1 cellular context compared by ENCODE assay signal in genomic region chr3:119322523-119323400, GRCh38.
TF ChIP-seq lines count a peak whose summit lies in the region.

No MANE protein-coding gene starts in this region.

TF ChIP-seq in HepG2, 621 proteins besides CTCF, POLR2A, EP300 and RAD21 (continued from another document and continues in another):
- peak; percentile 100 for TF ChIP-seq ZNF142 (CRISPR knock-in tag; IDR thresholded peaks at IDR 0.05)
- peak; percentile 71 for TF ChIP-seq XRCC5 (optimal IDR thresholded peaks at IDR 0.05; ENCODE audit: low read length)
- no peak for TF ChIP-seq TRIM24 (CRISPR knock-in tag; IDR thresholded peaks at IDR 0.05)
- 0 out of 2 replicates have a peak, but pooled peaks have one; percentile 40 for TF ChIP-seq ARID2 (CRISPR knock-in tag; IDR thresholded peaks at IDR 0.05; ENCODE audit: borderline replicate concordance)
- no peak for TF ChIP-seq SP1 (IDR thresholded peaks at IDR 0.05)
- TF ChIP-seq SP1 (CRISPR knock-in tag; IDR thresholded peaks at IDR 0.05) = no peak
- TF ChIP-seq FOSL1 (CRISPR knock-in tag; IDR thresholded peaks at IDR 0.05; ENCODE audit: borderline replicate concordance) = peak; percentile 51; the same call in 1 of the 2 replicates
- TF ChIP-seq SP5 (CRISPR knock-in tag; IDR thresholded peaks at IDR 0.05; ENCODE audit: borderline replicate concordance, low read depth) = peak; percentile 84
- TF ChIP-seq POGZ (CRISPR knock-in tag; IDR thresholded peaks at IDR 0.05) = 0 out of 2 replicates have a peak, but pooled peaks have one; percentile 7
- 0 out of 2 replicates have a peak, but pooled peaks have one; percentile 43 for TF ChIP-seq ZBED4 (CRISPR knock-in tag; IDR thresholded peaks at IDR 0.05; ENCODE audit: borderline replicate concordance)
- TF ChIP-seq RBM39 (IDR thresholded peaks at IDR 0.05; ENCODE audit: low read depth, low read length, poor library complexity, severe bottlenecking) = peak; percentile 96
- TF ChIP-seq ZNF143 (CRISPR knock-in tag; IDR thresholded peaks at IDR 0.05) = no peak
- peak; percentile 27; the same call in 1 of the 2 replicates for TF ChIP-seq PITX1 (CRISPR knock-in tag; IDR thresholded peaks at IDR 0.05)
- no peak for TF ChIP-seq RELA (CRISPR knock-in tag; IDR thresholded peaks at IDR 0.05)
- TF ChIP-seq ZBTB7A (CRISPR knock-in tag; IDR thresholded peaks at IDR 0.05) = no peak
- no peak; the same call in 1 of the 2 replicates for TF ChIP-seq MYC (CRISPR knock-in tag; IDR thresholded peaks at IDR 0.05; ENCODE audit: borderline replicate concordance)
- no peak for TF ChIP-seq ZNF33B (CRISPR knock-in tag; IDR thresholded peaks at IDR 0.05)
- 0 out of 2 replicates have a peak, but pooled peaks have one; percentile 17 for TF ChIP-seq ZBTB14 (CRISPR knock-in tag; IDR thresholded peaks at IDR 0.05)
- TF ChIP-seq GLI4 (CRISPR knock-in tag; IDR thresholded peaks at IDR 0.05; ENCODE audit: borderline replicate concordance) = no peak
- TF ChIP-seq ZNF503 (CRISPR knock-in tag; IDR thresholded peaks at IDR 0.05) = 0 out of 2 replicates have a peak, but pooled peaks have one; percentile 20
- 0 out of 2 replicates have a peak, but pooled peaks have one; percentile 56 for TF ChIP-seq ZNF558 (CRISPR knock-in tag; IDR thresholded peaks at IDR 0.05; ENCODE audit: borderline replicate concordance)
- TF ChIP-seq CREM (IDR thresholded peaks at IDR 0.05) = no peak
- TF ChIP-seq CREM (CRISPR knock-in tag; IDR thresholded peaks at IDR 0.05) = no peak
- TF ChIP-seq JUND (CRISPR knock-in tag; IDR thresholded peaks at IDR 0.05) = no peak
- 0 out of 2 replicates have a peak, but pooled peaks have one; percentile 30 for TF ChIP-seq RNF2 (conservative IDR thresholded peaks at IDR 0.05; ENCODE audit: low read depth)
- TF ChIP-seq NCOR1 (IDR thresholded peaks at IDR 0.05; ENCODE audit: borderline replicate concordance, low read length) = no peak
- TF ChIP-seq PRPF4 (IDR thresholded peaks at IDR 0.05; ENCODE audit: low read depth, low read length, poor library complexity, severe bottlenecking) = no peak
- 0 out of 2 replicates have a peak, but pooled peaks have one; percentile 39 for TF ChIP-seq GMEB1 (CRISPR knock-in tag; IDR thresholded peaks at IDR 0.05; ENCODE audit: borderline replicate concordance)
- 0 out of 2 replicates have a peak, but pooled peaks have one; percentile 50 for TF ChIP-seq ZNF124 (CRISPR knock-in tag; IDR thresholded peaks at IDR 0.05)
- TF ChIP-seq ZBTB40 (IDR thresholded peaks at IDR 0.05) = no peak
- TF ChIP-seq ZBTB40 (CRISPR knock-in tag; IDR thresholded peaks at IDR 0.05) = peak; percentile 34; the same call in 1 of the 2 replicates
- no peak for TF ChIP-seq ZNF383 (CRISPR knock-in tag; IDR thresholded peaks at IDR 0.05; ENCODE audit: borderline replicate concordance)
- peak; percentile 18; the same call in 1 of the 2 replicates for TF ChIP-seq KAT8 (CRISPR knock-in tag; IDR thresholded peaks at IDR 0.05)
- TF ChIP-seq TSC22D2 (CRISPR knock-in tag; IDR thresholded peaks at IDR 0.05; ENCODE audit: borderline replicate concordance) = no peak
